Comparison of ENCODE assay signal across 8 cellular contexts in genomic region chr17:12180644-12181261, GRCh38.
A peak's percentile ranks its signal among the peaks of the same experiment; 100 is the strongest.
DNase-seq lines count a peak whose midpoint lies in the region; ATAC-seq and TF ChIP-seq lines count a peak whose summit lies in the region.

No MANE protein-coding gene starts in this region.

- H3K27ac Mint-ChIP-seq in activated CD4-positive, alpha-beta T cell treated with anti-CD3 and anti-CD28 coated beads, Interleukin-2, amount 10 ng/mL, durations not matched to agents 7 days and 5 days = no peak overlapping the region

- peak in 2 of 8 donors; percentile 31 to 56 for ATAC-seq in heart right ventricle
- ATAC-seq in gastrocnemius medialis = no peak
- no peak for ATAC-seq in HG03354 (IDR thresholded peaks at IDR 0.05; ENCODE audit: poor library complexity, severe bottlenecking, unreplicated experiment)

- intact Hi-C loops in heart right ventricle (cut with DNase I) = loop anchor here in 9 of 10 donors (2.0 to 10.0 kb wide), 7 partner anchors 74 to 824 kb away; partner anchors contain the start of gene MYOCD (in 4 of the 9)
- intact Hi-C loops in gastrocnemius medialis (cut with DNase I; ENCODE audit: low total_unique reads) = no loop called here

- no peaks in the 10 kb centered on the region for H3K27me3 Mint-ChIP-seq in activated CD4-positive, alpha-beta T cell treated with anti-CD3 and anti-CD28 coated beads, Interleukin-2, amount 10 ng/mL, durations not matched to agents 7 days and 5 days

- no peaks in the 10 kb centered on the region for H3K9me3 Mint-ChIP-seq in activated CD4-positive, alpha-beta T cell treated with anti-CD3 and anti-CD28 coated beads, Interleukin-2, amount 10 ng/mL, durations not matched to agents 7 days and 5 days

- H3K4me1 ChIP-seq in heart right ventricle (no peaks in the 10 kb centered on the region), gastrocnemius medialis (no peaks in the 10 kb centered on the region)

- POLR2A ChIA-PET in activated CD4-positive, alpha-beta T cell treated with anti-CD3 and anti-CD28 coated beads, Interleukin-2, amount 10 ng/mL, durations not matched to agents 7 days and 5 days (lab: Charles Lee) = no interaction called here

- H3K27me3 ChIP-seq in heart right ventricle (no peaks in the 10 kb centered on the region), gastrocnemius medialis (no peaks in the 10 kb centered on the region)

- 6 to 8% methylated on average over 7 of the region's 7 CpGs for WGBS in heart right ventricle, 2 donors

- H3K4me3 ChIP-seq in heart right ventricle = no peak overlapping the region
- H3K4me3 ChIP-seq in gastrocnemius medialis = no peak overlapping the region

- no peaks in the 10 kb centered on the region for H3K36me3 Mint-ChIP-seq in activated CD4-positive, alpha-beta T cell treated with anti-CD3 and anti-CD28 coated beads, Interleukin-2, amount 10 ng/mL, durations not matched to agents 7 days and 5 days (ENCODE audit: low read depth)

- TF ChIP-seq POLR2A in gastrocnemius medialis (IDR thresholded peaks at IDR 0.05) = no peak

- H3K9me3 ChIP-seq in heart right ventricle (no peaks in the 10 kb centered on the region), gastrocnemius medialis (no peaks in the 10 kb centered on the region)

- peak; percentile 48 to 79 (median 73) for TF ChIP-seq CTCF in heart right ventricle (IDR thresholded peaks at IDR 0.05)
- TF ChIP-seq CTCF in gastrocnemius medialis (IDR thresholded peaks at IDR 0.05 in 4 of 5, conservative IDR thresholded peaks at IDR 0.05 in 1 of 5) = peak in 3 of 5 experiments; percentile 32 to 57 (median 41)

- no peak overlapping the region for H3K27ac ChIP-seq in heart right ventricle
- no peak overlapping the region for H3K27ac ChIP-seq in gastrocnemius medialis

- DNase-seq in activated T-cell treated with anti-CD3 and anti-CD28 coated beads for 24 hours (ENCODE audit: low read depth) = peak; percentile 2
- no peak for DNase-seq in activated T-cell treated with anti-CD3 and anti-CD28 coated beads for 4 hours
- DNase-seq in M059J (ENCODE audit: low read depth) = peak; percentile 65
- peak; percentile 32 for DNase-seq in activated CD4-positive, alpha-beta T cell treated with anti-CD3 and anti-CD28 coated beads, Interleukin-2, amount 10 ng/mL, durations not matched to agents 7 days and 5 days
- DNase-seq in heart right ventricle = peak in 1 of 2 donors; percentile 36
- no peak for DNase-seq in gastrocnemius medialis
- no peak for DNase-seq in stimulated activated naive CD4-positive, alpha-beta T cell (lab: John Stamatoyannopoulos, UW)

- in situ Hi-C loops in gastrocnemius medialis (cut with MboI; ENCODE audit: low sequenced_read_pairs in 4 of 4) = no loop called here

- H3K36me3 ChIP-seq in heart right ventricle (no peaks in the 10 kb centered on the region), gastrocnemius medialis (no peaks in the 10 kb centered on the region)

- CTCF ChIA-PET in activated CD4-positive, alpha-beta T cell treated with anti-CD3 and anti-CD28 coated beads, Interleukin-2, amount 10 ng/mL, durations not matched to agents 7 days and 5 days (lab: Charles Lee) = no interaction called here

- H3K4me3 Mint-ChIP-seq in activated CD4-positive, alpha-beta T cell treated with anti-CD3 and anti-CD28 coated beads, Interleukin-2, amount 10 ng/mL, durations not matched to agents 7 days and 5 days = no peak overlapping the region

- H3K4me1 Mint-ChIP-seq in activated CD4-positive, alpha-beta T cell treated with anti-CD3 and anti-CD28 coated beads, Interleukin-2, amount 10 ng/mL, durations not matched to agents 7 days and 5 days = no peaks in the 10 kb centered on the region

Comparison
In these comparisons a context has a peak if more than half of its experiments do, and no peak if none do; other contexts are left out.
1. DNase-seq: peak in activated T-cell treated with anti-CD3 and anti-CD28 coated beads for 24 hours (single experiment), M059J (single experiment) and activated CD4-positive, alpha-beta T cell treated with anti-CD3 and anti-CD28 coated beads, Interleukin-2, amount 10 ng/mL, durations not matched to agents 7 days and 5 days (single experiment); none in activated T-cell treated with anti-CD3 and anti-CD28 coated beads for 4 hours (single experiment), gastrocnemius medialis (0 of 2) and stimulated activated naive CD4-positive, alpha-beta T cell (0 of 6).